ENCODE assay signal across 33 cellular contexts in the genomic region with DNA sequence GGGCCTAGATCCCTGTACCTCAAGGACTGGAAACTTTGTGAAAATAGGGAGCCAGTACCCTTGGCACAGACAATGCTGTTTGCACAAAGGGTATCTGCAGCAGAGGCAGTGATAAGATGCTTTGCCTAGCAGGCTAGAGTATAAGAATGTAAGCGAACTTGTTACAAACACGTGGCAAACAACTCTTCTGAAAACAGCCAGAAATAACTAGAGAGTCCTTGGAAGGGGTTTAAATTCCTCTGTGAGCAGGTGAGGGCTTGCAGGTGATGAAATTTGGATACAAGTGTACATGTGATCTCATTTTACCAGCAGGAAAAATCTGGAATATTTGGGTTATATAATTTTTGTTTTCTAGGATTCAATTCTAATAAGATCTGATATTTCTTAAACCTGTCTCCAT.
"Had no signal": no experiment of that assay in that cellular context is flagged by ENCODE, and none has a peak within 500 bp of the region (broad histone marks: within the 10 kb centered on the region; RNA-seq: fewer than 3 reads in every experiment).

No MANE protein-coding gene starts in this region.

- H3K36me3 ChIP-seq: ascending aorta, esophagus squamous epithelium, WERI-Rb-1 had no signal

- H3K4me1 Mint-ChIP-seq: activated B cell treated with CpG ODN at 0.5 μM for 24 hours; activated CD8-positive, alpha-beta memory T cell treated with anti-CD3 and anti-CD28 coated beads, Interleukin-2, amount 10 ng/mL, durations not matched to agents 7 days and 5 days; activated naive CD4-positive, alpha-beta T cell treated with anti-CD3 and anti-CD28 coated beads, Interleukin-2, amount 50 U/mL, for 24 hours; activated naive CD8-positive, alpha-beta T cell treated with anti-CD3 and anti-CD28 coated beads, Interleukin-2, amount 10 ng/mL, durations not matched to agents 7 days and 5 days; brain; T-helper 17 cell had no signal

- DNase-seq: activated B cell treated with CpG ODN at 0.5 μM for 24 hours; activated CD4-positive, alpha-beta memory T cell treated with anti-CD3 and anti-CD28 coated beads for 36 hours; activated CD4-positive, alpha-beta T cell treated with anti-CD3 and anti-CD28 coated beads for 48 hours; activated CD4-positive, alpha-beta T cell treated with anti-CD3 and anti-CD28 coated beads, Interleukin-2, amount 50 U/mL, for 1 hour; activated CD8-positive, alpha-beta memory T cell treated with anti-CD3 and anti-CD28 coated beads, Interleukin-2, amount 10 ng/mL, durations not matched to agents 7 days and 5 days; activated CD8-positive, alpha-beta memory T cell treated with anti-CD3 and anti-CD28 coated beads, Interleukin-2, amount 50 U/mL, for 4 hours; activated CD8-positive, alpha-beta T cell treated with anti-CD3 and anti-CD28 coated beads, Interleukin-2, amount 10 ng/mL, durations not matched to agents 7 days and 5 days; activated effector memory CD4-positive, alpha-beta T cell treated with anti-CD3 and anti-CD28 coated beads, Interleukin-2, amount 50 U/mL, for 16 hours; activated naive CD4-positive, alpha-beta T cell treated with anti-CD3 and anti-CD28 coated beads for 36 hours; activated naive CD8-positive, alpha-beta T cell treated with anti-CD3 and anti-CD28 coated beads, Interleukin-2, amount 10 ng/mL, durations not matched to agents 7 days and 5 days; activated T-cell treated with anti-CD3 and anti-CD28 coated beads, Interleukin-2, amount 50 U/mL, for 1 hour; activated T-cell treated with anti-CD3 and anti-CD28 coated beads, Interleukin-2, amount 50 U/mL, for 48 hours; caudate nucleus; cortex of kidney; dermis blood vessel endothelial cell; effector CD4-positive, alpha-beta T cell; effector memory CD8-positive, alpha-beta T cell; esophagus squamous epithelium; head of caudate nucleus; T-helper 1 cell; T-helper 17 cell; T1000; WERI-Rb-1 had no signal

- FAIRE-seq: colon, frontal cortex had no signal

- H3K9me3 Mint-ChIP-seq: effector memory CD8-positive, alpha-beta T cell had no signal

- ATAC-seq: activated CD4-positive, CD25-positive, alpha-beta regulatory T cell treated with anti-CD3 and anti-CD28 coated beads, Interleukin-2, amount 50 U/mL, for 24 hours; activated CD8-positive, alpha-beta memory T cell treated with anti-CD3 and anti-CD28 coated beads, Interleukin-2, amount 10 ng/mL, durations not matched to agents 7 days and 5 days; activated CD8-positive, alpha-beta T cell treated with anti-CD3 and anti-CD28 coated beads, Interleukin-2, amount 10 ng/mL, durations not matched to agents 7 days and 5 days; effector memory CD8-positive, alpha-beta T cell; T-helper 17 cell had no signal

- H3K27me3 Mint-ChIP-seq: activated B cell treated with CpG ODN at 0.5 μM for 24 hours; activated CD4-positive, alpha-beta memory T cell treated with anti-CD3 and anti-CD28 coated beads for 36 hours; activated CD8-positive, alpha-beta memory T cell treated with anti-CD3 and anti-CD28 coated beads, Interleukin-2, amount 10 ng/mL, durations not matched to agents 7 days and 5 days; activated naive CD8-positive, alpha-beta T cell treated with anti-CD3 and anti-CD28 coated beads, Interleukin-2, amount 10 ng/mL, durations not matched to agents 7 days and 5 days; effector memory CD8-positive, alpha-beta T cell; T-helper 17 cell had no signal

- H3K27ac Mint-ChIP-seq: activated B cell treated with CpG ODN at 0.5 μM for 24 hours; activated CD4-positive, alpha-beta memory T cell treated with anti-CD3 and anti-CD28 coated beads for 36 hours; activated CD8-positive, alpha-beta memory T cell treated with anti-CD3 and anti-CD28 coated beads, Interleukin-2, amount 10 ng/mL, durations not matched to agents 7 days and 5 days; activated CD8-positive, alpha-beta T cell treated with anti-CD3 and anti-CD28 coated beads, Interleukin-2, amount 10 ng/mL, durations not matched to agents 7 days and 5 days; activated naive CD4-positive, alpha-beta T cell treated with anti-CD3 and anti-CD28 coated beads for 36 hours; activated naive CD4-positive, alpha-beta T cell treated with anti-CD3 and anti-CD28 coated beads, Interleukin-2, amount 50 U/mL, for 24 hours; activated naive CD8-positive, alpha-beta T cell treated with anti-CD3 and anti-CD28 coated beads, Interleukin-2, amount 10 ng/mL, durations not matched to agents 7 days and 5 days; activated T-helper 1 cell treated with anti-CD3 and anti-CD28 coated beads, Interleukin-12 subunit alpha, Interleukin-12 subunit beta, Interleukin-2, Interleukin-4 antibody, amounts not matched to agents 30 ng/mL and 10 ng/mL and 1 ng/mL, durations not matched to agents 14 hours and 24 hours and 36 hours; activated T-helper 2 cell treated with anti-CD3 and anti-CD28 coated beads, Interferon-gamma antibody, Interleukin-2, Interleukin-4, amounts not matched to agents 10 μg/mL and 5 μg/mL and 100 μg/mL, durations not matched to agents 14 hours and 24 hours and 36 hours; brain; effector memory CD8-positive, alpha-beta T cell; T-helper 17 cell; T-helper 2 cell treated with Interferon-gamma antibody and Interleukin-4, amounts not matched to agents 5 μg/mL and 100 μg/mL, for 36 hours had no signal

- H3K4me3 ChIP-seq: ascending aorta, esophagus squamous epithelium had no signal

- H3K4me3 Mint-ChIP-seq: activated B cell treated with CpG ODN at 0.5 μM for 24 hours; activated CD4-positive, alpha-beta memory T cell treated with anti-CD3 and anti-CD28 coated beads for 36 hours; activated CD8-positive, alpha-beta memory T cell treated with anti-CD3 and anti-CD28 coated beads, Interleukin-2, amount 10 ng/mL, durations not matched to agents 7 days and 5 days; activated CD8-positive, alpha-beta T cell treated with anti-CD3 and anti-CD28 coated beads, Interleukin-2, amount 10 ng/mL, durations not matched to agents 7 days and 5 days; activated naive CD4-positive, alpha-beta T cell treated with anti-CD3 and anti-CD28 coated beads for 36 hours; activated naive CD4-positive, alpha-beta T cell treated with anti-CD3 and anti-CD28 coated beads, Interleukin-2, amount 50 U/mL, for 24 hours; activated naive CD8-positive, alpha-beta T cell treated with anti-CD3 and anti-CD28 coated beads, Interleukin-2, amount 10 ng/mL, durations not matched to agents 7 days and 5 days; activated T-helper 1 cell treated with anti-CD3 and anti-CD28 coated beads, Interleukin-12 subunit alpha, Interleukin-12 subunit beta, Interleukin-2, Interleukin-4 antibody, amounts not matched to agents 30 ng/mL and 10 ng/mL and 1 ng/mL, durations not matched to agents 14 hours and 24 hours and 36 hours; brain; effector memory CD8-positive, alpha-beta T cell; T-helper 17 cell; T-helper 2 cell treated with Interferon-gamma antibody and Interleukin-4, amounts not matched to agents 5 μg/mL and 100 μg/mL, for 36 hours had no signal

- H3K4me1 ChIP-seq: ascending aorta, esophagus squamous epithelium had no signal

- H3K27ac ChIP-seq: ascending aorta, epithelial cell of prostate, esophagus squamous epithelium, WERI-Rb-1 had no signal

- H3K27me3 ChIP-seq: ascending aorta, esophagus squamous epithelium had no signal

- H3K36me3 Mint-ChIP-seq: activated CD4-positive, alpha-beta memory T cell treated with anti-CD3 and anti-CD28 coated beads for 36 hours; activated naive CD8-positive, alpha-beta T cell treated with anti-CD3 and anti-CD28 coated beads, Interleukin-2, amount 10 ng/mL, durations not matched to agents 7 days and 5 days; brain had no signal
